ENCODE assay signal across 1 cellular context in genomic region chr6:7165002-7165735, GRCh38.
A peak's percentile ranks its signal among the peaks of the same experiment; 100 is the strongest.
TF ChIP-seq lines count a peak whose summit lies in the region.

No MANE protein-coding gene starts in this region.

TF ChIP-seq in K562, 482 proteins besides CTCF, POLR2A, EP300 and RAD21 (continued from another document and continues in another):
- TF ChIP-seq BCLAF1 (IDR thresholded peaks at IDR 0.05; ENCODE audit: borderline replicate concordance in 1 of 2, control insufficient read depth in 1 of 2, low read depth in 2 of 2, low read length in 1 of 2) (no peak; a peak in 1 of 4 replicates), E2F4 (CRISPR knock-in tag; IDR thresholded peaks at IDR 0.05; ENCODE audit: low read depth) (no peak), ZNF277 (CRISPR knock-in tag; IDR thresholded peaks at IDR 0.05; ENCODE audit: borderline replicate concordance) (no peak), CC2D1A (IDR thresholded peaks at IDR 0.05) (peak; percentile 91; the same call in 1 of the 2 replicates), ZNF23 (CRISPR knock-in tag; IDR thresholded peaks at IDR 0.05) (no peak), BHLHE40 (IDR thresholded peaks at IDR 0.05; ENCODE audit: low read length) (peak; percentile 78), SMAD3 (CRISPR knock-in tag; conservative IDR thresholded peaks at IDR 0.05) (peak; percentile 92), NFRKB (IDR thresholded peaks at IDR 0.05; ENCODE audit: low read depth) (peak; percentile 49; the same call in 1 of the 2 replicates), RBM15 (IDR thresholded peaks at IDR 0.05; ENCODE audit: insufficient read depth, low read length) (no peak), ZNF165 (CRISPR knock-in tag; IDR thresholded peaks at IDR 0.05; ENCODE audit: borderline replicate concordance) (peak; percentile 61; the same call in 1 of the 2 replicates), ETS2 (tag; IDR thresholded peaks at IDR 0.05; ENCODE audit: borderline replicate concordance, poor library complexity, severe bottlenecking) (no peak), FUS (optimal IDR thresholded peaks at IDR 0.05; ENCODE audit: low read depth, low read length) (no peak), BRD4 (IDR thresholded peaks at IDR 0.05) (peak; percentile 34; the same call in 1 of the 2 replicates), USF2 (CRISPR knock-in tag; IDR thresholded peaks at IDR 0.05) (no peak), SLC30A9 (CRISPR knock-in tag; IDR thresholded peaks at IDR 0.05) (no peak), PURB (CRISPR knock-in tag; IDR thresholded peaks at IDR 0.05; ENCODE audit: low read depth) (no peak), SMARCB1 (IDR thresholded peaks at IDR 0.05; ENCODE audit: insufficient read length, low read depth) (no peak), ZBTB26 (CRISPR knock-in tag; IDR thresholded peaks at IDR 0.05) (peak; percentile 6; the same call in 1 of the 2 replicates), GABPB1 (CRISPR knock-in tag; IDR thresholded peaks at IDR 0.05) (peak; percentile 51; the same call in 1 of the 2 replicates), REST (CRISPR knock-in tag; IDR thresholded peaks at IDR 0.05; ENCODE audit: low read depth) (peak; percentile 4; the same call in 1 of the 2 replicates), CREM (IDR thresholded peaks at IDR 0.05; ENCODE audit: low read depth) (peak; percentile 77), TFAM (CRISPR knock-in tag; conservative IDR thresholded peaks at IDR 0.05) (no peak), GTF2E2 (tag; IDR thresholded peaks at IDR 0.05) (peak; percentile 83; the same call in 1 of the 2 replicates), GTF2F1 (IDR thresholded peaks at IDR 0.05; ENCODE audit: low read depth, low read length) (no peak), NR4A1 (CRISPR knock-in tag; IDR thresholded peaks at IDR 0.05) (peak; percentile 49; the same call in 1 of the 2 replicates), NR4A1 (tag; IDR thresholded peaks at IDR 0.05) (peak; percentile 92), ELK1 (CRISPR knock-in tag; IDR thresholded peaks at IDR 0.05) (no peak), E2F1 (CRISPR knock-in tag; IDR thresholded peaks at IDR 0.05) (no peak; the same call in 1 of the 2 replicates), ZNF282 (CRISPR knock-in tag; IDR thresholded peaks at IDR 0.05) (no peak), ZNF133 (CRISPR knock-in tag; IDR thresholded peaks at IDR 0.05) (no peak), SETDB1 (IDR thresholded peaks at IDR 0.05; ENCODE audit: low read length) (no peak), MAFF (IDR thresholded peaks at IDR 0.05; ENCODE audit: low read length) (no peak), GABPB2 (CRISPR knock-in tag; conservative IDR thresholded peaks at IDR 0.05) (no peak), ZBTB49 (CRISPR knock-in tag; IDR thresholded peaks at IDR 0.05; ENCODE audit: borderline replicate concordance) (no peak), ZNF436 (CRISPR knock-in tag; IDR thresholded peaks at IDR 0.05) (no peak), TEAD1 (CRISPR knock-in tag; IDR thresholded peaks at IDR 0.05) (peak; percentile 86 to 89; a peak in 3 of 4 replicates), ZBED1 (IDR thresholded peaks at IDR 0.05) (no peak; the same call in 1 of the 2 replicates), CREB3L1 (IDR thresholded peaks at IDR 0.05; ENCODE audit: borderline replicate concordance, low read depth) (peak; percentile 74; the same call in 1 of the 2 replicates), CREB1 (IDR thresholded peaks at IDR 0.05) (peak; percentile 58; the same call in 1 of the 2 replicates), CREB1 (CRISPR knock-in tag; IDR thresholded peaks at IDR 0.05) (peak; percentile 28; the same call in 1 of the 2 replicates), SIN3A (IDR thresholded peaks at IDR 0.05; ENCODE audit: borderline replicate concordance in 2 of 2, control insufficient read depth in 1 of 2, low read depth in 2 of 2, low read length in 2 of 2) (no peak), TCF3 (CRISPR knock-in tag; IDR thresholded peaks at IDR 0.05) (peak; percentile 98), PCBP1 (IDR thresholded peaks at IDR 0.05; ENCODE audit: low read depth, low read length, poor library complexity, severe bottlenecking) (no peak), ZNF764 (CRISPR knock-in tag; IDR thresholded peaks at IDR 0.05; ENCODE audit: low read depth) (no peak), RCOR1 (IDR thresholded peaks at IDR 0.05; ENCODE audit: borderline replicate concordance in 1 of 2, low read depth in 2 of 2, low read length in 2 of 2) (peak; percentile 90 to 93), ZNF41 (CRISPR knock-in tag; conservative IDR thresholded peaks at IDR 0.05) (peak; percentile 72), MYBL2 (IDR thresholded peaks at IDR 0.05; ENCODE audit: low read depth) (peak; percentile 90), MYBL2 (CRISPR knock-in tag; IDR thresholded peaks at IDR 0.05; ENCODE audit: borderline replicate concordance) (no peak), FOXP1 (CRISPR knock-in tag; IDR thresholded peaks at IDR 0.05) (peak; percentile 90), EWSR1 (IDR thresholded peaks at IDR 0.05; ENCODE audit: borderline replicate concordance, low read depth, partially characterized antibody) (no peak), ZC3H4 (CRISPR knock-in tag; IDR thresholded peaks at IDR 0.05; ENCODE audit: borderline replicate concordance) (no peak)
